ENCODE assay signal across 21 cellular contexts in the genomic region with DNA sequence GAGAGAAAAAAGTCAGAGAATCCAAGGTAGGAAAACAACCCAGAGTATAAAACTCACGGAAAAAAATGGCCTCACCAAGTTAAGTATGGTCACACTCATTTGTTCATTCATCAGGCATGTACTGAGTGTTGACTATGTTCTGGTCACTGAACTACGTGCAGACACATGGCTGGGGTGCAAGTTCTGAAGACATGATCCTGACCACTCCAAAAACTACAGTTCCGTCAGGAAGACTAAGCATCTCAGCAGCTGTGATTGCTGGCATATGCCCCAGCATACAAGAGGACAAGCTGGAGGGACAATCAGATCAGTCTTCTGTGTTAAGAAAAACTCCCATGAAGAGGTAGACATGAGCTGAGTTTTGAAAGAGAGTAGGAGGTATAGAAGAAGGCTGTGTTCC.
DNase-seq lines count a peak whose midpoint lies in the region; ATAC-seq, FAIRE-seq and TF ChIP-seq lines count a peak whose summit lies in the region.
"Had no signal": no experiment of that assay in that cellular context is flagged by ENCODE, and none has a peak within 500 bp of the region (broad histone marks: within the 10 kb centered on the region; RNA-seq: fewer than 3 reads in every experiment).

No MANE protein-coding gene starts in this region.

- H3K9me2 ChIP-seq in OCI-LY1 (ENCODE audit: low read depth, low read length), result no peaks in the 10 kb centered on the region

- H3K27ac ChIP-seq in OCI-LY1 (ENCODE audit: low read depth, low read length, poor library complexity, severe bottlenecking) (peak overlapping the region; percentile 69), left ventricle myocardium inferior (replicated peaks) (peak overlapping the region; percentile 28)
- no peak overlapping the region for H3K27ac ChIP-seq in CD4-positive, alpha-beta T cell (ENCODE audit: low read depth, low read length)

- CTCF ChIA-PET in CD4-positive, alpha-beta T cell (lab: Charles Lee), result no interaction called here

- H3F3A ChIP-seq in OCI-LY1 (ENCODE audit: insufficient read depth, low read length), result no peaks in the 10 kb centered on the region

- H3K4me2 ChIP-seq in OCI-LY1 (ENCODE audit: low read length), result peak overlapping the region; percentile 20; the same call in 1 of the 2 replicates

- H3K36me3 ChIP-seq in OCI-LY1 (ENCODE audit: insufficient read depth, low read length), result peaks cover 25% of the 10 kb centered on the region
- H3K36me3 ChIP-seq in left ventricle myocardium inferior, result no peaks in the 10 kb centered on the region

- no peaks in the 10 kb centered on the region for H3K4me1 Mint-ChIP-seq in CD4-positive, alpha-beta T cell (ENCODE audit: low read depth)
- H3K4me1 Mint-ChIP-seq in stimulated activated naive CD8-positive, alpha-beta T cell treated with anti-CD3 and anti-CD28 coated beads, Interleukin-15, amount 100 ng/mL, for 72 hours, result peaks cover 2% of the 10 kb centered on the region

- H2AFZ ChIP-seq in OCI-LY1 (ENCODE audit: low read length), result no peak overlapping the region

- TF ChIP-seq CTCF in OCI-LY1 (IDR thresholded peaks at IDR 0.05; ENCODE audit: low read length), result no peak
- no peak for TF ChIP-seq CTCF in left ventricle myocardium inferior (IDR thresholded peaks at IDR 0.05; ENCODE audit: borderline replicate concordance)
- TF ChIP-seq CTCF in CD4-positive, alpha-beta T cell (IDR thresholded peaks at IDR 0.05), result no peak

- H4K20me1 ChIP-seq in OCI-LY1 (ENCODE audit: insufficient read depth, low read length), result no peaks in the 10 kb centered on the region

- H3K27me3 ChIP-seq in OCI-LY1 (ENCODE audit: insufficient read depth, low read length) (no peaks in the 10 kb centered on the region), left ventricle myocardium inferior (ENCODE audit: low read depth) (no peaks in the 10 kb centered on the region)
- no peaks in the 10 kb centered on the region for H3K27me3 ChIP-seq in CD4-positive, alpha-beta T cell (ENCODE audit: control insufficient read depth, insufficient read depth, low read length)

- H3K9me3 ChIP-seq in OCI-LY1 (ENCODE audit: low read length) (no peaks in the 10 kb centered on the region), left ventricle myocardium inferior (replicated peaks) (peaks cover 5% of the 10 kb centered on the region)
- H3K9me3 ChIP-seq in CD4-positive, alpha-beta T cell (ENCODE audit: control insufficient read depth, low read length), result no peaks in the 10 kb centered on the region

- no peak overlapping the region for H3K27ac Mint-ChIP-seq in CD4-positive, alpha-beta T cell
- no peak overlapping the region for H3K27ac Mint-ChIP-seq in stimulated activated naive CD8-positive, alpha-beta T cell treated with anti-CD3 and anti-CD28 coated beads, Interleukin-15, amount 100 ng/mL, for 72 hours

- intact Hi-C loops in left ventricle myocardium inferior (cut with micrococcal nuclease) (loop anchor here (10.0 kb wide), 1 partner anchor 70 kb away; a partner anchor contains a TSS), sciatic nerve (cut with DNase I) (no loop called here)
- intact Hi-C loops in CD4-positive, alpha-beta T cell (cut with DNase I, micrococcal nuclease), result no loop called here

- H3K27me3 Mint-ChIP-seq in CD4-positive, alpha-beta T cell, result no peaks in the 10 kb centered on the region
- no peaks in the 10 kb centered on the region for H3K27me3 Mint-ChIP-seq in stimulated activated naive CD8-positive, alpha-beta T cell treated with anti-CD3 and anti-CD28 coated beads, Interleukin-15, amount 100 ng/mL, for 72 hours

- TF ChIP-seq POLR2A in GM12891 (IDR thresholded peaks at IDR 0.05; ENCODE audit: low read depth, low read length), result no peak

- peaks cover 21% of the 10 kb centered on the region for H3K79me2 ChIP-seq in OCI-LY1 (ENCODE audit: insufficient read depth, low read length)

- H3K36me3 Mint-ChIP-seq in CD4-positive, alpha-beta T cell (ENCODE audit: low read depth), result no peaks in the 10 kb centered on the region

- H3K9ac ChIP-seq in OCI-LY1 (ENCODE audit: low read length), result no peak overlapping the region; the same call in 1 of the 2 replicates

- no peaks in the 10 kb centered on the region for H3K9me3 Mint-ChIP-seq in CD4-positive, alpha-beta T cell
- no peaks in the 10 kb centered on the region for H3K9me3 Mint-ChIP-seq in stimulated activated naive CD8-positive, alpha-beta T cell treated with anti-CD3 and anti-CD28 coated beads, Interleukin-15, amount 100 ng/mL, for 72 hours

- FAIRE-seq in GM12891 (lab: Jason Lieb, UNC), result peak; percentile 9
- FAIRE-seq: K562, RCC 7860 had no signal

- POLR2A ChIA-PET in CD4-positive, alpha-beta T cell (lab: Charles Lee), result no interaction called here

- H3K4me3 ChIP-seq in OCI-LY1 (ENCODE audit: low read depth, low read length, poor library complexity, severe bottlenecking) (no peak overlapping the region), left ventricle myocardium inferior (no peak overlapping the region)
- H3K4me3 ChIP-seq: K562 had no signal

- peak; percentile 33 for ATAC-seq in sciatic nerve
- no peak for ATAC-seq in CD4-positive, alpha-beta T cell (ENCODE audit: poor library complexity)
- ATAC-seq in stimulated activated naive CD8-positive, alpha-beta T cell treated with anti-CD3 and anti-CD28 coated beads, Interleukin-15, amount 100 ng/mL, for 72 hours, result no peak
- ATAC-seq: K562 had no signal

- DNase-seq in GM12891 (ENCODE audit: insufficient read length, low spot score), result no peak
- DNase-seq in left ventricle myocardium inferior, result peak; percentile 38
- DNase-seq in sciatic nerve (ENCODE audit: low spot score), result no peak
- DNase-seq in CD4-positive, alpha-beta T cell, result no peak
- DNase-seq in NCI-H510A (lab: John Stamatoyannopoulos, UW), result no peak
- no peak for DNase-seq in C1 segment of cervical spinal cord (lab: John Stamatoyannopoulos, UW)
- no peak for DNase-seq in stimulated activated naive CD8-positive, alpha-beta T cell treated with anti-CD3 and anti-CD28 coated beads, Interleukin-15, amount 100 ng/mL, for 72 hours
- DNase-seq: GDM1; MM.1S; NCI-H1092; NCI-H146; NCI-H2029; NCI-H2227 treated with DMSO at 0.1 percent for 48 hours; NCI-H524; NCI-H774; NK-92 treated with Interleukin-12 subunit alpha and Interleukin-12 subunit beta, amount 100 ng/mL, for 24 hours; OCI-M1; SHP77 had no signal

- H3K4me3 Mint-ChIP-seq in CD4-positive, alpha-beta T cell, result no peak overlapping the region
- no peak overlapping the region for H3K4me3 Mint-ChIP-seq in stimulated activated naive CD8-positive, alpha-beta T cell treated with anti-CD3 and anti-CD28 coated beads, Interleukin-15, amount 100 ng/mL, for 72 hours

- peaks cover 80% of the 10 kb centered on the region for H3K4me1 ChIP-seq in OCI-LY1 (ENCODE audit: insufficient read depth, low read length, severe bottlenecking)
- peaks cover 47% of the 10 kb centered on the region for H3K4me1 ChIP-seq in left ventricle myocardium inferior

TF ChIP-seq in GM12891, 5 proteins besides CTCF, POLR2A, EP300 and RAD21:
- TF ChIP-seq POLR2AphosphoS5 (IDR thresholded peaks at IDR 0.05; ENCODE audit: low read depth, low read length) (no peak), TAF1 (IDR thresholded peaks at IDR 0.05; ENCODE audit: low read depth, low read length) (no peak), POU2F2 (IDR thresholded peaks at IDR 0.05; ENCODE audit: low read depth, low read length) (no peak), PAX5 (IDR thresholded peaks at IDR 0.05; ENCODE audit: insufficient read depth, low read length, severe bottlenecking) (no peak), SPI1 (IDR thresholded peaks at IDR 0.05; ENCODE audit: low read depth, low read length) (no peak)
TF ChIP-seq in GM12891: peak in this region for 0.
